In genomic region chr10:69731698-69732097, GRCh38 we compare ENCODE assay signal across 15 cellular contexts.
"Had no signal": no experiment of that assay in that cellular context is flagged by ENCODE, and none has a peak within 500 bp of the region (broad histone marks: within the 10 kb centered on the region; RNA-seq: fewer than 3 reads in every experiment).

No MANE protein-coding gene starts in this region.

- H3K9me3 ChIP-seq: colonic mucosa, esophagus muscularis mucosa had no signal

- H3K4me3 ChIP-seq: colonic mucosa, esophagus muscularis mucosa had no signal

- H3K9ac ChIP-seq: parathyroid adenoma had no signal

- H3K36me3 ChIP-seq: colonic mucosa, esophagus muscularis mucosa had no signal

- H2AFZ ChIP-seq: parathyroid adenoma had no signal

- H3K4me1 ChIP-seq: colonic mucosa had no signal

- FAIRE-seq: kidney, small intestine had no signal

- H3K27ac ChIP-seq: colonic mucosa, esophagus muscularis mucosa, parathyroid adenoma had no signal

- H3K27me3 ChIP-seq: colonic mucosa had no signal

- DNase-seq: activated B cell treated with CpG ODN at 0.5 μM for 24 hours; activated CD4-positive, alpha-beta T cell treated with anti-CD3 and anti-CD28 coated beads for 48 hours; activated CD8-positive, alpha-beta memory T cell treated with anti-CD3 and anti-CD28 coated beads, Interleukin-2, amount 50 U/mL, for 48 hours; activated naive CD8-positive, alpha-beta T cell treated with anti-CD3 and anti-CD28 coated beads, Interleukin-2, amount 10 ng/mL, durations not matched to agents 7 days and 5 days; activated T-cell treated with anti-CD3 and anti-CD28 coated beads, Interleukin-2, amount 50 U/mL, for 72 hours; anterior cingulate cortex; hypothalamus; kidney; small intestine; stimulated activated CD4-positive, alpha-beta T cell treated with anti-CD3 and anti-CD28 coated beads, Interleukin-4, amount 100 ng/mL, for 4 hours; stimulated activated CD8-positive, alpha-beta memory T cell treated with anti-CD3 and anti-CD28 coated beads, Interleukin-4, amount 100 ng/mL, for 48 hours; stimulated activated naive CD8-positive, alpha-beta T cell treated with anti-CD3 and anti-CD28 coated beads, Interleukin-15, Interleukin-2, amounts not matched to agents 100 U/mL and 50 U/mL, for 24 hours had no signal

- ATAC-seq: activated T-cell treated with anti-CD3 and anti-CD28 coated beads, Interleukin-2, amount 50 U/mL, for 72 hours; stimulated activated naive CD8-positive, alpha-beta T cell treated with anti-CD3 and anti-CD28 coated beads, Interleukin-15, Interleukin-2, amounts not matched to agents 100 U/mL and 50 U/mL, for 24 hours had no signal

- H3K79me2 ChIP-seq: parathyroid adenoma had no signal
